25 cellular contexts compared by ENCODE assay signal in genomic region chr19:33554821-33555220, GRCh38.
"Had no signal": no experiment of that assay in that cellular context is flagged by ENCODE, and none has a peak within 500 bp of the region (broad histone marks: within the 10 kb centered on the region; RNA-seq: fewer than 3 reads in every experiment).

No MANE protein-coding gene starts in this region.

- H3K4me1 ChIP-seq: Peyer's patch, SJSA1 had no signal

- H3K4me3 ChIP-seq: MG63, Peyer's patch, SJSA1 had no signal

- DNase-seq: activated CD4-positive, alpha-beta T cell treated with anti-CD3 and anti-CD28 coated beads for 4 hours; activated CD8-positive, alpha-beta memory T cell treated with anti-CD3 and anti-CD28 coated beads, Interleukin-2, amount 50 U/mL, for 4 hours; activated CD8-positive, alpha-beta T cell treated with anti-CD3 and anti-CD28 coated beads for 36 hours; activated naive CD4-positive, alpha-beta T cell treated with anti-CD3 and anti-CD28 coated beads for 36 hours; activated T-cell treated with anti-CD3 and anti-CD28 coated beads, Interleukin-2, amount 50 U/mL, for 72 hours; amygdala; KG1; MG63; MV-4-11; NCI-H1092 treated with DMSO at 0.1 percent for 48 hours; NCI-H1417 treated with DMSO at 0.1 percent for 48 hours; NCI-H1694; NCI-H2029; NCI-H2107; NCI-H2171 treated with DMSO at 0.1 percent for 48 hours; NCI-H345; NCI-H510A; NCI-H526 treated with DMSO at 0.1 percent for 48 hours; NCI-H82; Peyer's patch; Right ventricle myocardium superior had no signal

- H3K27me3 ChIP-seq: Peyer's patch had no signal

- H3K36me3 ChIP-seq: MG63, Peyer's patch, SJSA1 had no signal

- H3K27ac ChIP-seq: Peyer's patch, RWPE1, SJSA1 had no signal

- H3K9me3 ChIP-seq: MG63, Peyer's patch, SJSA1 had no signal

- ATAC-seq: activated CD4-positive, CD25-positive, alpha-beta regulatory T cell treated with anti-CD3 and anti-CD28 coated beads, Interleukin-2, amount 50 U/mL, for 24 hours; activated CD8-positive, alpha-beta T cell treated with anti-CD3 and anti-CD28 coated beads for 36 hours; activated T-cell treated with anti-CD3 and anti-CD28 coated beads, Interleukin-2, amount 50 U/mL, for 72 hours; SK-N-SH treated with all-trans-retinoic acid at 6 μM for 48 hours had no signal
